In the genomic region with DNA sequence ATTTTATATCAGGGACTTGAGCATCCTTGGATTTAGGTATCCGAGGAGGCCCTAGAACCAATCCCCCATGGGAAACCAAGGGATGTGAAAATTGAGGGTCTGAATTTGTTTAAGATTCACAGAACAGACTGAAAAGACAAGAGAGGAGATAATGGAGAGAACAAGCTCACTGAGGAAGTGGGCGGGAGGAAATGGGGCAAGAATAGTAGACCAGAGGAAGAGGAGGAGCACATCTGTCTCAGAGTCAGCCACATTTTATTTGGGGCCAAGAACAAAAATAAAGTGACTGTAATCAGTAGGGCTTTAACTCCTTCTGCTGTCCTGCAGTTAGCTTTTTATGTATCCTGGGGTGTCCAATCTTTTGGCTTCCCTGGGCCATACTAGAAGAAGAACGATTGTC, we compare ENCODE assay signal across 1 cellular context.
TF ChIP-seq lines count a peak whose summit lies in the region.

No MANE protein-coding gene starts in this region.

TF ChIP-seq in GM12878, 131 proteins besides CTCF, POLR2A, EP300 and RAD21 (continued from another document):
- TF ChIP-seq, protein P1, sequence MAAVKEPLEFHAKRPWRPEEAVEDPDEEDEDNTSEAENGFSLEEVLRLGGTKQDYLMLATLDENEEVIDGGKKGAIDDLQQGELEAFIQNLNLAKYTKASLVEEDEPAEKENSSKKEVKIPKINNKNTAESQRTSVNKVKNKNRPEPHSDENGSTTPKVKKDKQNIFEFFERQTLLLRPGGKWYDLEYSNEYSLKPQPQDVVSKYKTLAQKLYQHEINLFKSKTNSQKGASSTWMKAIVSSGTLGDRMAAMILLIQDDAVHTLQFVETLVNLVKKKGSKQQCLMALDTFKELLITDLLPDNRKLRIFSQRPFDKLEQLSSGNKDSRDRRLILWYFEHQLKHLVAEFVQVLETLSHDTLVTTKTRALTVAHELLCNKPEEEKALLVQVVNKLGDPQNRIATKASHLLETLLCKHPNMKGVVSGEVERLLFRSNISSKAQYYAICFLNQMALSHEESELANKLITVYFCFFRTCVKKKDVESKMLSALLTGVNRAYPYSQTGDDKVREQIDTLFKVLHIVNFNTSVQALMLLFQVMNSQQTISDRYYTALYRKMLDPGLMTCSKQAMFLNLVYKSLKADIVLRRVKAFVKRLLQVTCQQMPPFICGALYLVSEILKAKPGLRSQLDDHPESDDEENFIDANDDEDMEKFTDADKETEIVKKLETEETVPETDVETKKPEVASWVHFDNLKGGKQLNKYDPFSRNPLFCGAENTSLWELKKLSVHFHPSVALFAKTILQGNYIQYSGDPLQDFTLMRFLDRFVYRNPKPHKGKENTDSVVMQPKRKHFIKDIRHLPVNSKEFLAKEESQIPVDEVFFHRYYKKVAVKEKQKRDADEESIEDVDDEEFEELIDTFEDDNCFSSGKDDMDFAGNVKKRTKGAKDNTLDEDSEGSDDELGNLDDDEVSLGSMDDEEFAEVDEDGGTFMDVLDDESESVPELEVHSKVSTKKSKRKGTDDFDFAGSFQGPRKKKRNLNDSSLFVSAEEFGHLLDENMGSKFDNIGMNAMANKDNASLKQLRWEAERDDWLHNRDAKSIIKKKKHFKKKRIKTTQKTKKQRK (IDR thresholded peaks at IDR 0.05; ENCODE audit: low read depth, low read length) = no peak
- TF ChIP-seq USF1 (IDR thresholded peaks at IDR 0.05; ENCODE audit: borderline replicate concordance, extremely low read length, insufficient read depth, low read depth, low read length) = no peak
- no peak for TF ChIP-seq CHD4 (IDR thresholded peaks at IDR 0.05)
- no peak for TF ChIP-seq RCOR1 (conservative IDR thresholded peaks at IDR 0.05; ENCODE audit: low read depth, low read length)
- TF ChIP-seq NBN (IDR thresholded peaks at IDR 0.05) = no peak
- TF ChIP-seq TARDBP (IDR thresholded peaks at IDR 0.05; ENCODE audit: borderline replicate concordance) = no peak
- no peak for TF ChIP-seq NFXL1 (IDR thresholded peaks at IDR 0.05; ENCODE audit: borderline replicate concordance)
- no peak for TF ChIP-seq SIX5 (IDR thresholded peaks at IDR 0.05; ENCODE audit: low read depth, low read length, severe bottlenecking)
- no peak for TF ChIP-seq SRF (IDR thresholded peaks at IDR 0.05; ENCODE audit: low read depth in 2 of 2, low read length in 2 of 2)
- no peak for TF ChIP-seq PML (IDR thresholded peaks at IDR 0.05; ENCODE audit: low read length)
- no peak for TF ChIP-seq SIN3A (IDR thresholded peaks at IDR 0.05; ENCODE audit: low read depth, low read length)
- TF ChIP-seq E4F1 (IDR thresholded peaks at IDR 0.05; ENCODE audit: borderline replicate concordance, partially characterized antibody) = no peak
- no peak for TF ChIP-seq MTA2 (IDR thresholded peaks at IDR 0.05; ENCODE audit: low read depth)
- TF ChIP-seq HCFC1 (IDR thresholded peaks at IDR 0.05; ENCODE audit: low read length) = no peak
- TF ChIP-seq KLF5 (IDR thresholded peaks at IDR 0.05; ENCODE audit: partially characterized antibody) = no peak
- TF ChIP-seq, protein P2, sequence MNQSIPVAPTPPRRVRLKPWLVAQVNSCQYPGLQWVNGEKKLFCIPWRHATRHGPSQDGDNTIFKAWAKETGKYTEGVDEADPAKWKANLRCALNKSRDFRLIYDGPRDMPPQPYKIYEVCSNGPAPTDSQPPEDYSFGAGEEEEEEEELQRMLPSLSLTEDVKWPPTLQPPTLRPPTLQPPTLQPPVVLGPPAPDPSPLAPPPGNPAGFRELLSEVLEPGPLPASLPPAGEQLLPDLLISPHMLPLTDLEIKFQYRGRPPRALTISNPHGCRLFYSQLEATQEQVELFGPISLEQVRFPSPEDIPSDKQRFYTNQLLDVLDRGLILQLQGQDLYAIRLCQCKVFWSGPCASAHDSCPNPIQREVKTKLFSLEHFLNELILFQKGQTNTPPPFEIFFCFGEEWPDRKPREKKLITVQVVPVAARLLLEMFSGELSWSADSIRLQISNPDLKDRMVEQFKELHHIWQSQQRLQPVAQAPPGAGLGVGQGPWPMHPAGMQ (IDR thresholded peaks at IDR 0.05; ENCODE audit: borderline replicate concordance) = no peak
- TF ChIP-seq RBBP5 (conservative IDR thresholded peaks at IDR 0.05) = no peak
- no peak for TF ChIP-seq CREB1 (IDR thresholded peaks at IDR 0.05; ENCODE audit: low read depth)
- no peak for TF ChIP-seq HDAC2 (IDR thresholded peaks at IDR 0.05)
